Comparison of ENCODE assay signal across 8 cellular contexts in the genomic region with DNA sequence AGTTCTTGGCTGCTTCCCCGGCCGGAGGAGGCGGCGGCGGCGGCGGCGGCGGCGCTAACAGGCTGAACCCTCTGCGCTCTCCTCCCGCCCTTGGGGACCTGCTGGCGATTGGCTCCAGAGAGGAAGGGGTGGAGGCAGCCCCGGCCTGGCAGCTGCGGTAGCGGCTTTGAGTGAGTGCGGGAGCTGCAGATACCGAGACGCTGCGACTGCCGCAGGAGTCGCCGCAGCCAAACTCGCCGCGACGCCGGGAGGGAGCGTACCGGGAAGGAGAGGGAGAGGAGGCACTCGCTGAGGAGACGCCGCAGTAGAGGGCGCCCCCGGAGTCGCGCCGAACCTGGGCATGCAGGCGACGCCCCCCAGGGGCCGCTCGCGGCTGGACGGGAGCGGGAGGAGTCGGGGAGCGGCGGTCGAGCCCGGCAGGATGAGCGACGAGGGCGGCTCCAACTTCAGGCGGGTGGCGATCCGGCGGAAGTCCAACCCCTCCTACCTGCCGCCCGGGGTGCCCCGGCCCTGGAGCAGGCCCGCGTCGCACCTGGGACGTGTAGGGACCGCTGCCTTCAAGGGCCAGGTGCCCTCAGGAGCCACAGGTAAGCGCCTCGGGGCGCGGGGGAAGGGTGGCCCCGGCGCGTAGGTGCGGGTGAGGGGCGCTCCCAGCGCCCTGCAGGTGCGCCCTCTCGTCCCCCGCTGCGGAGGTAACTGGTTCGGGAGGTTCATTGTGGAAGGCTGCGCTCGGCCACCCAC. TPM values are rescaled to one million over a fixed set of nuclear protein-coding genes. Genes with fewer than 3 reads are reported as not detected.
DNase-seq lines count a peak whose midpoint lies in the region; ATAC-seq and TF ChIP-seq lines count a peak whose summit lies in the region.

A gene (plus strand): TSS at position 186 of the 741 bp plus-strand sequence.

- no peaks in the 10 kb centered on the region for H3K36me3 ChIP-seq in BLaER1 treated with 17β-estradiol and CSF1 and Interleukin-3, amounts not matched to agents 10 nM and 100 nM
- H3K36me3 ChIP-seq in duodenal mucosa (ENCODE audit: control insufficient read depth in 1 of 2, insufficient read depth in 2 of 2, low read length in 2 of 2): no peaks in the 10 kb centered on the region
- no peaks in the 10 kb centered on the region for H3K36me3 ChIP-seq in left lung

- TF ChIP-seq CTCF in WI38 (IDR thresholded peaks at IDR 0.05; ENCODE audit: low read depth, low read length): peak; percentile 30; the same call in 1 of the 2 replicates
- peak in 1 of 2 donors; percentile 14 for TF ChIP-seq CTCF in left lung (IDR thresholded peaks at IDR 0.05)

- H3K4me2 ChIP-seq in BLaER1 treated with 17β-estradiol and CSF1 and Interleukin-3, amounts not matched to agents 10 nM and 100 nM: peak within 1 kb of the TSS; percentile 85 to 100 (median 98)

- H3K4me3 ChIP-seq in BLaER1 treated with 17β-estradiol and CSF1 and Interleukin-3, amounts not matched to agents 10 nM and 100 nM: peak within 1 kb of the TSS; percentile 67 to 79 (median 72)
- H3K4me3 ChIP-seq in WI38 (ENCODE audit: low read depth, low read length) (peak within 1 kb of the TSS; percentile 63), duodenal mucosa (ENCODE audit: low read depth in 1 of 2, low read length in 2 of 2) (peak within 1 kb of the TSS; percentile 89 to 91), left lung (peak within 1 kb of the TSS; percentile 64 to 67)

- peak; percentile 91 for DNase-seq in NCI-H2171 treated with DMSO at 0.1 percent for 48 hours (lab: John Stamatoyannopoulos, UW)
- peak; percentile 90 to 95 for DNase-seq in left lung
- peak in 3 of 4 experiments; percentile 15 to 49 (median 27) for DNase-seq in stimulated activated CD4-positive, alpha-beta T cell treated with anti-CD3 and anti-CD28 coated beads, Interleukin-1b, Interleukin-23, amount 100 ng/mL, for 24 hours (ENCODE audit: low read depth in 4 of 4, low spot score in 1 of 4)

- ATAC-seq in GM19043 (IDR thresholded peaks at IDR 0.05; ENCODE audit: low read depth, unreplicated experiment) (peak; percentile 87), HG03175 (IDR thresholded peaks at IDR 0.05; ENCODE audit: unreplicated experiment) (peak; percentile 87), left lung (peak; percentile 94)

- H3K4me1 ChIP-seq in BLaER1 treated with 17β-estradiol and CSF1 and Interleukin-3, amounts not matched to agents 10 nM and 100 nM: peaks cover 0 to 46% (median 14%) of the 10 kb centered on the region in 10 experiments; a peak in 17 of 20 replicates
- H3K4me1 ChIP-seq in duodenal mucosa (ENCODE audit: control insufficient read depth in 1 of 2, insufficient read depth in 2 of 2, low read length in 2 of 2) (peaks cover 14 to 19% of the 10 kb centered on the region in 2 donors), left lung (peaks cover 5 to 45% of the 10 kb centered on the region in 2 donors)

- H3K27me3 ChIP-seq in BLaER1 treated with 17β-estradiol and CSF1 and Interleukin-3, amounts not matched to agents 10 nM and 100 nM: peaks cover 12 to 30% (median 20%) of the 10 kb centered on the region in 11 experiments
- H3K27me3 ChIP-seq in duodenal mucosa (ENCODE audit: control insufficient read depth in 1 of 2, insufficient read depth in 2 of 2, low read length in 2 of 2) (peaks cover 0 to 3% of the 10 kb centered on the region in 2 donors), left lung (peaks cover 6 to 51% of the 10 kb centered on the region in 2 donors)

- peak within 1 kb of the TSS; percentile 53 to 79 (median 71) for H3K9ac ChIP-seq in BLaER1 treated with 17β-estradiol and CSF1 and Interleukin-3, amounts not matched to agents 10 nM and 100 nM
- H3K9ac ChIP-seq in duodenal mucosa (ENCODE audit: low read depth in 1 of 2, low read length in 2 of 2): peak within 1 kb of the TSS; percentile 77 to 95

- H3K27ac ChIP-seq in BLaER1 treated with 17β-estradiol and CSF1 and Interleukin-3, amounts not matched to agents 10 nM and 100 nM: peak within 1 kb of the TSS in 5 of 11 experiments; percentile 18 to 55 (median 33); a peak in 5 of 22 replicates
- H3K27ac ChIP-seq in duodenal mucosa (ENCODE audit: low read depth, low read length) (peak within 1 kb of the TSS; percentile 92), left lung (peak within 1 kb of the TSS; percentile 80 to 85)

- intact Hi-C loops in left lung (cut with DNase I): no loop called here

- H4K20me1 ChIP-seq in BLaER1 treated with 17β-estradiol and CSF1 and Interleukin-3, amounts not matched to agents 10 nM and 100 nM: no peaks in the 10 kb centered on the region

- H3K9me3 ChIP-seq in BLaER1 treated with 17β-estradiol and CSF1 and Interleukin-3, amounts not matched to agents 10 nM and 100 nM (replicated peaks in 1 of 11): no peaks in the 10 kb centered on the region
- H3K9me3 ChIP-seq in duodenal mucosa (ENCODE audit: control insufficient read depth in 1 of 2, low read length in 2 of 2): no peaks in the 10 kb centered on the region
- no peaks in the 10 kb centered on the region for H3K9me3 ChIP-seq in left lung

RNA-seq across cellular contexts. Expression of the gene that starts here (rescaled TPM):
- total RNA-seq in left lung: 10 to 100 TPM; 37.0 to 38.9 TPM

Comparison
In these comparisons a context has a peak if more than half of its experiments do, and no peak if none do; other contexts are left out.
1. DNase-seq: peak in every context shown above with its lines; median percentile 92 in left lung; 91 in NCI-H2171 treated with DMSO at 0.1 percent for 48 hours; 27 in stimulated activated CD4-positive, alpha-beta T cell treated with anti-CD3 and anti-CD28 coated beads, Interleukin-1b, Interleukin-23, amount 100 ng/mL, for 24 hours.